Comparison of ENCODE assay signal across 1 cellular context in the genomic region with DNA sequence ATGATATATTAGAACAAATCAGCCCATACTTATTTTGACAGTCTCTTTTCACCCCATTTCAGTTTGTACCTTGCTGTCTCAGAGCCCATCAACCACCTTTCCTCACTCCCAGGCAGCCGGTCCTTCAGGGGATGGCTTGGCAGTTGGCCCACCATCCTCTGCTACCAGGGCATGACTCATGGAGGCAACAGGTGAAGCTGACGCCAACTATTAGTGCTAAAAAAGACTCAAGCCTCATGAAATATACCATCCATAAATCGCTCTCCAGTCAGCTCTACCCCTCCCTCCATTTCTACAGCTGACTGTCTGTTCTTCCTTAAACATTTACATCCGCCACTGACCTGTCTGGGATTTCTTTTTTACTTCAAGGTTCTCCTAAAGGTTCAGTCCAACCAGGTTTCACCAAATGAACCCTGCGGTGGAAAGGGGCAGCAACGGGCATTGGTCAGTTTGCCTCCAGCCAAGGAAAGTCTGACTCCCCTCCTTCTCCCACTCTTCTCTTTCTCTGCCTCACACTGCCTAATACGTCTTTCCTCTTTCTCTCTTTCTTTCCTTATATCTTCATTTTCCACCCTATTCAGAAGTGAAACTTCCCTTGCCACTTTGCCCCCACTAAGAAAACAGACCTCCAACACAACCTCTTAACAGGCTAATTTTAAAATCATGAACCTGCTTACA.
TF ChIP-seq lines count a peak whose summit lies in the region.

No MANE protein-coding gene starts in this region.

TF ChIP-seq in WTC11, 78 proteins besides CTCF, POLR2A, EP300 and RAD21 (continued from another document):
- TF ChIP-seq, protein P1, sequence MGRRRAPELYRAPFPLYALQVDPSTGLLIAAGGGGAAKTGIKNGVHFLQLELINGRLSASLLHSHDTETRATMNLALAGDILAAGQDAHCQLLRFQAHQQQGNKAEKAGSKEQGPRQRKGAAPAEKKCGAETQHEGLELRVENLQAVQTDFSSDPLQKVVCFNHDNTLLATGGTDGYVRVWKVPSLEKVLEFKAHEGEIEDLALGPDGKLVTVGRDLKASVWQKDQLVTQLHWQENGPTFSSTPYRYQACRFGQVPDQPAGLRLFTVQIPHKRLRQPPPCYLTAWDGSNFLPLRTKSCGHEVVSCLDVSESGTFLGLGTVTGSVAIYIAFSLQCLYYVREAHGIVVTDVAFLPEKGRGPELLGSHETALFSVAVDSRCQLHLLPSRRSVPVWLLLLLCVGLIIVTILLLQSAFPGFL (CRISPR knock-in tag; IDR thresholded peaks at IDR 0.05; ENCODE audit: borderline replicate concordance): no peak
- no peak for TF ChIP-seq NFE2L1 (CRISPR knock-in tag; IDR thresholded peaks at IDR 0.05)
- TF ChIP-seq, protein P2, sequence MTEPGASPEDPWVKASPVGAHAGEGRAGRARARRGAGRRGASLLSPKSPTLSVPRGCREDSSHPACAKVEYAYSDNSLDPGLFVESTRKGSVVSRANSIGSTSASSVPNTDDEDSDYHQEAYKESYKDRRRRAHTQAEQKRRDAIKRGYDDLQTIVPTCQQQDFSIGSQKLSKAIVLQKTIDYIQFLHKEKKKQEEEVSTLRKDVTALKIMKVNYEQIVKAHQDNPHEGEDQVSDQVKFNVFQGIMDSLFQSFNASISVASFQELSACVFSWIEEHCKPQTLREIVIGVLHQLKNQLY (CRISPR knock-in tag; IDR thresholded peaks at IDR 0.05): no peak
